ENCODE assay signal across 9 cellular contexts in the genomic region with DNA sequence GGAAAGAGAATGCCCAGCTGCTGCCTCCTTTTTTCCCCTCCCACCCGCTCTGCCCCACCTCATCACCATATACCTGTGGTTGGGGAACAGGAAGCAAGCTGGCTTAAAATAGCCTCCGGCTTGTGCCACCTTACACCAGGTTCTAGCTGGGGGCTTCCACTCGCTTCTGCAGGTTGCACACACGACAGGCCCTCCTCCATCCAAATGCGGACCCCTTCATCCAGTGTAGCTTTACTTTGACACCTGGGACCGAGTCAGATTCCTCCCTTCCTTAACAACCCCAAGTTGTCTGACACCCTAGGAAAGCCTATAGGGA. TPM values are rescaled to one million over a fixed set of nuclear protein-coding genes. Genes with fewer than 3 reads are reported as not detected.
DNase-seq lines count a peak whose midpoint lies in the region; ATAC-seq and TF ChIP-seq lines count a peak whose summit lies in the region.
"Had no signal": no experiment of that assay in that cellular context is flagged by ENCODE, and none has a peak within 500 bp of the region (broad histone marks: within the 10 kb centered on the region; RNA-seq: fewer than 3 reads in every experiment).

No MANE protein-coding gene starts in this region.

- H3K9me3 ChIP-seq in CD8-positive, alpha-beta memory T cell (ENCODE audit: low read length): no peaks in the 10 kb centered on the region

- H3K27me3 ChIP-seq in CD8-positive, alpha-beta memory T cell (ENCODE audit: insufficient read depth, low read length, poor library complexity, severe bottlenecking): no peaks in the 10 kb centered on the region
- H3K27me3 ChIP-seq in KMS-11 (ENCODE audit: insufficient read depth, low read depth): 0 out of 2 replicates have a peak, but pooled peaks cover 3% of the 10 kb centered on the region

- H3K4me3 Mint-ChIP-seq in CD8-positive, alpha-beta memory T cell: peak overlapping the region; percentile 81 to 96 (median 85)
- H3K4me3 Mint-ChIP-seq in MCF 10A (ENCODE audit: unreplicated experiment): peak overlapping the region; percentile 1
- peak overlapping the region; percentile 75 to 91 (median 86) for H3K4me3 Mint-ChIP-seq in naive thymus-derived CD8-positive, alpha-beta T cell

- BruUV-seq in MCF 10A (replicated peaks; lab: Mats Ljungman, UMichigan): no TSS peak

- no peaks in the 10 kb centered on the region for H3K36me3 Mint-ChIP-seq in CD8-positive, alpha-beta memory T cell
- peaks cover 4% of the 10 kb centered on the region for H3K36me3 Mint-ChIP-seq in MCF 10A (ENCODE audit: insufficient read depth, unreplicated experiment)
- no peaks in the 10 kb centered on the region for H3K36me3 Mint-ChIP-seq in naive thymus-derived CD8-positive, alpha-beta T cell

- POLR2A ChIA-PET in CD8-positive, alpha-beta memory T cell (lab: Charles Lee): interaction anchor here (0.6 to 1.6 kb wide), 5 partner anchors 10 to 613 kb away, joined by 3 to 7 read pairs (median 6); a partner anchor contains a TSS
- POLR2A ChIA-PET in MCF 10A (lab: Yijun Ruan, JAX): interaction anchor here (0.6 to 4.5 kb wide), 15 partner anchors 9 to 122 kb away, joined by 3 to 38 read pairs (median 5); no protein-coding TSS in a partner anchor
- POLR2A ChIA-PET in naive thymus-derived CD8-positive, alpha-beta T cell (lab: Charles Lee): interaction anchor here (0.9 to 1.6 kb wide), 4 partner anchors 10 to 45 kb away, joined by 3 to 7 read pairs (median 4); no protein-coding TSS in a partner anchor

- H3K4me2 ChIP-seq in KMS-11: peak overlapping the region; percentile 89

- peak overlapping the region; percentile 63 for H3K27ac ChIP-seq in CD8-positive, alpha-beta memory T cell (ENCODE audit: low read depth, low read length)
- peak overlapping the region; percentile 59; the same call in 1 of the 2 replicates for H3K27ac ChIP-seq in KMS-11

- peak overlapping the region; percentile 80 for H2AFZ ChIP-seq in KMS-11 (ENCODE audit: low read depth)

- CTCF ChIA-PET in CD8-positive, alpha-beta memory T cell (lab: Charles Lee): interaction anchor here (1.0 to 3.9 kb wide), 12 partner anchors 11 to 167 kb away, joined by 3 to 26 read pairs (median 4); no protein-coding TSS in a partner anchor
- CTCF ChIA-PET in MCF 10A (lab: Yijun Ruan, JAX): interaction anchor here (0.7 to 7.6 kb wide), 17 partner anchors 8 to 227 kb away, joined by 3 to 110 read pairs (median 8); a partner anchor contains a TSS

- intact Hi-C loops in MCF 10A (cut with micrococcal nuclease): loop anchor here (1.0 kb wide), 1 partner anchor 37 kb away; no protein-coding TSS in a partner anchor

- no peaks in the 10 kb centered on the region for H3K9me3 Mint-ChIP-seq in CD8-positive, alpha-beta memory T cell
- H3K9me3 Mint-ChIP-seq in MCF 10A (ENCODE audit: unreplicated experiment): no peaks in the 10 kb centered on the region
- H3K9me3 Mint-ChIP-seq in naive thymus-derived CD8-positive, alpha-beta T cell: no peaks in the 10 kb centered on the region

- H3K4me3 ChIP-seq in CD8-positive, alpha-beta memory T cell (ENCODE audit: low read length): peak overlapping the region; percentile 78
- peak overlapping the region; percentile 74 for H3K4me3 ChIP-seq in KMS-11 (IDR thresholded peaks at IDR 0.05; ENCODE audit: insufficient read depth, low read depth, low read length)

- no peak for TF ChIP-seq CTCF in KMS-11 (conservative IDR thresholded peaks at IDR 0.05; ENCODE audit: low read depth, low read length)
- TF ChIP-seq CTCF in MCF 10A (IDR thresholded peaks at IDR 0.05; ENCODE audit: unreplicated experiment): no peak

- H4K20me1 ChIP-seq in KMS-11 (ENCODE audit: insufficient read depth): no peaks in the 10 kb centered on the region

- H3K36me3 ChIP-seq in CD8-positive, alpha-beta memory T cell (ENCODE audit: insufficient read depth, low read length): no peaks in the 10 kb centered on the region
- H3K36me3 ChIP-seq in KMS-11 (ENCODE audit: insufficient read depth): no peaks in the 10 kb centered on the region

- H3K79me2 ChIP-seq in KMS-11 (ENCODE audit: insufficient read depth, low read depth): no peaks in the 10 kb centered on the region

- H3K9ac ChIP-seq in KMS-11: peak overlapping the region; percentile 40; the same call in 1 of the 2 replicates

- H3K27me3 Mint-ChIP-seq in CD8-positive, alpha-beta memory T cell: no peaks in the 10 kb centered on the region
- H3K27me3 Mint-ChIP-seq in MCF 10A (ENCODE audit: insufficient read depth, unreplicated experiment): no peaks in the 10 kb centered on the region
- peaks cover 0 to 2% (median 0%) of the 10 kb centered on the region in 5 donors for H3K27me3 Mint-ChIP-seq in naive thymus-derived CD8-positive, alpha-beta T cell

- peak overlapping the region; percentile 86 to 100 (median 96) for H3K27ac Mint-ChIP-seq in CD8-positive, alpha-beta memory T cell
- H3K27ac Mint-ChIP-seq in MCF 10A (ENCODE audit: low read depth, unreplicated experiment): peak overlapping the region; percentile 77
- peak overlapping the region; percentile 80 to 96 (median 90) for H3K27ac Mint-ChIP-seq in naive thymus-derived CD8-positive, alpha-beta T cell

- no peak for ATAC-seq in naive thymus-derived CD8-positive, alpha-beta T cell
- no peak for ATAC-seq in HG03571 (IDR thresholded peaks at IDR 0.05; ENCODE audit: unreplicated experiment)
- no peak for ATAC-seq in HG02798 (IDR thresholded peaks at IDR 0.05; ENCODE audit: poor library complexity, unreplicated experiment)
- ATAC-seq in GM21786 (IDR thresholded peaks at IDR 0.05; ENCODE audit: unreplicated experiment): no peak

- peaks cover 43 to 63% (median 55%) of the 10 kb centered on the region in 3 donors for H3K4me1 Mint-ChIP-seq in CD8-positive, alpha-beta memory T cell
- peaks cover 25% of the 10 kb centered on the region for H3K4me1 Mint-ChIP-seq in MCF 10A (ENCODE audit: insufficient read depth, unreplicated experiment)
- H3K4me1 Mint-ChIP-seq in naive thymus-derived CD8-positive, alpha-beta T cell: peaks cover 18 to 42% (median 32%) of the 10 kb centered on the region in 4 donors

- peaks cover 34% of the 10 kb centered on the region for H3K4me1 ChIP-seq in CD8-positive, alpha-beta memory T cell (ENCODE audit: insufficient read depth, low read length)
- peaks cover 44% of the 10 kb centered on the region for H3K4me1 ChIP-seq in KMS-11 (ENCODE audit: low read depth, poor library complexity, severe bottlenecking)

- no peak for DNase-seq in CD8-positive, alpha-beta memory T cell
- no peak for DNase-seq in MCF 10A (ENCODE audit: unreplicated experiment)
- DNase-seq in naive thymus-derived CD8-positive, alpha-beta T cell: no peak
- DNase-seq in NCI-H446 treated with DMSO at 0.1 percent for 48 hours (lab: John Stamatoyannopoulos, UW): no peak

RNA-seq across cellular contexts. Expression of a gene that starts 14.6 kb away (rescaled TPM):
- total RNA-seq in CD8-positive, alpha-beta memory T cell: under 1 TPM in 1 of 2 experiments, not detected in 1; 0.09 TPM
- not detected for polyA plus RNA-seq in CD8-positive, alpha-beta memory T cell
- 0.72 and 1.1 TPM in 2 replicates for total RNA-seq in MCF 10A (2022)
- total RNA-seq in naive thymus-derived CD8-positive, alpha-beta T cell: under 1 TPM; 0.11 to 0.31 TPM
- not detected for polyA plus RNA-seq in naive thymus-derived CD8-positive, alpha-beta T cell

RNA-seq across cellular contexts. Expression of a gene that starts 19.4 kb away (rescaled TPM):
- under 1 TPM in 1 of 2 experiments, not detected in 1; 0.55 TPM for total RNA-seq in CD8-positive, alpha-beta memory T cell
- polyA plus RNA-seq in CD8-positive, alpha-beta memory T cell: not detected
- 1.4 TPM in 2 replicates for total RNA-seq in MCF 10A (2022)
- total RNA-seq in naive thymus-derived CD8-positive, alpha-beta T cell: not detected
- polyA plus RNA-seq in naive thymus-derived CD8-positive, alpha-beta T cell: not detected
- total RNA-seq: HT1080 had no signal

Comparison
In these comparisons a context has a peak if more than half of its experiments do, and no peak if none do; other contexts are left out.
1. H3K4me3 Mint-ChIP-seq: peak in every context shown above with its lines; median percentile 86 in naive thymus-derived CD8-positive, alpha-beta T cell; 85 in CD8-positive, alpha-beta memory T cell; 1 in MCF 10A.